18 cellular contexts compared by ENCODE assay signal in the genomic region with DNA sequence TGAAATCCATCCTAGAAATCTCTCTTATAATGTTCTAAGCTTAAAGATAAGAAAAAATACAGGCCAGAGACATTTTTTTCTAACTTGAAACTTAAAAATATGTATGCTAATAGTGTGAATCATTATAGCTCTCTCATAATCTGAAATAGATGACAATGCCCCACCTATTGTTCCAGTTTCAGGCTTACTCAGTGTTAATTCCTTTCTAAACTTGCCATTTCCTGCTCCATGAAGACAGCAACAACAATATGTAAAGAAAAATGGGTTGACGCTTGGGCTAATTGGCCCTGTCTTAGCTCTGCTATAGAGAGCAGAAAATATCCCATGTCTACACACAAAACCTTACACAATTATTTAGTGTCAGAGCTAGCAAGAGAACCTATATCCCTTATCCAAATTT. TPM values are rescaled to one million over a fixed set of nuclear protein-coding genes. Genes with fewer than 3 reads are reported as not detected.
DNase-seq lines count a peak whose midpoint lies in the region; ATAC-seq and TF ChIP-seq lines count a peak whose summit lies in the region.
"Had no signal": no experiment of that assay in that cellular context is flagged by ENCODE, and none has a peak within 500 bp of the region (broad histone marks: within the 10 kb centered on the region; RNA-seq: fewer than 3 reads in every experiment).

No MANE protein-coding gene starts in this region.

- H3K36me3 Mint-ChIP-seq in endodermal cell (ENCODE audit: low read depth) (no peaks in the 10 kb centered on the region), Caco-2 (ENCODE audit: insufficient read depth, unreplicated experiment) (no peaks in the 10 kb centered on the region)
- H3K36me3 Mint-ChIP-seq: stimulated activated effector memory CD8-positive, alpha-beta T cell treated with anti-CD3 and anti-CD28 coated beads, Interleukin-12 subunit alpha, Interleukin-12 subunit beta, amount 100 ng/mL, for 72 hours had no signal

- H3K4me3 Mint-ChIP-seq in endodermal cell (no peak overlapping the region), Caco-2 (ENCODE audit: unreplicated experiment) (no peak overlapping the region)
- H3K4me3 Mint-ChIP-seq: stimulated activated effector memory CD8-positive, alpha-beta T cell treated with anti-CD3 and anti-CD28 coated beads, Interleukin-12 subunit alpha, Interleukin-12 subunit beta, amount 100 ng/mL, for 72 hours had no signal

- no peaks in the 10 kb centered on the region for H3K27me3 ChIP-seq in endodermal cell (ENCODE audit: control insufficient read depth, insufficient read depth, low read length, poor library complexity, severe bottlenecking)
- H3K27me3 ChIP-seq in Caco-2 (replicated peaks; ENCODE audit: control insufficient read depth, insufficient read depth, low read length): no peaks in the 10 kb centered on the region
- H3K27me3 ChIP-seq: MG63, upper lobe of right lung had no signal

- H3K36me3 ChIP-seq in endodermal cell (ENCODE audit: control insufficient read depth, insufficient read depth, low read length) (no peaks in the 10 kb centered on the region), Caco-2 (ENCODE audit: control insufficient read depth, insufficient read depth, low read length) (no peaks in the 10 kb centered on the region)
- H3K36me3 ChIP-seq: MG63, upper lobe of right lung had no signal

- intact Hi-C loops in Caco-2 (cut with micrococcal nuclease; ENCODE audit: unreplicated experiment): no loop called here

- no peak overlapping the region for H3K27ac ChIP-seq in endodermal cell (ENCODE audit: low read depth, low read length)
- H3K27ac ChIP-seq: upper lobe of right lung had no signal

- H3K27ac Mint-ChIP-seq in endodermal cell (peak overlapping the region; percentile 22), Caco-2 (ENCODE audit: unreplicated experiment) (no peak overlapping the region)
- H3K27ac Mint-ChIP-seq: stimulated activated effector memory CD8-positive, alpha-beta T cell treated with anti-CD3 and anti-CD28 coated beads, Interleukin-12 subunit alpha, Interleukin-12 subunit beta, amount 100 ng/mL, for 72 hours had no signal

- no peak overlapping the region for H3K9ac ChIP-seq in endodermal cell (ENCODE audit: extremely low read depth, low read length, poor library complexity, severe bottlenecking)

- DNase-seq in endodermal cell (no peak), NCI-H748 treated with DMSO at 0.1 percent for 48 hours (lab: John Stamatoyannopoulos, UW) (no peak), COLO829 (ENCODE audit: low spot score) (no peak), Caco-2 (no peak)
- DNase-seq: DMS79 treated with DMSO at 0.1 percent for 48 hours; foreskin fibroblast; mesenchymal stem cell; MG63; stimulated activated CD4-positive, alpha-beta T cell treated with anti-CD3 and anti-CD28 coated beads, Interleukin-4, amount 100 ng/mL, for 1 hour; upper lobe of right lung had no signal

- TF ChIP-seq CTCF in endodermal cell (conservative IDR thresholded peaks at IDR 0.05): no peak
- no peak for TF ChIP-seq CTCF in Caco-2 (IDR thresholded peaks at IDR 0.05; ENCODE audit: insufficient read depth in 1 of 2, low read depth in 1 of 2, low read length in 1 of 2, severe bottlenecking in 1 of 2, unreplicated experiment in 1 of 2)

- H3K4me3 ChIP-seq in endodermal cell (ENCODE audit: low read length): no peak overlapping the region
- H3K4me3 ChIP-seq in Caco-2 (ENCODE audit: low read depth, low read length): no peak overlapping the region
- H3K4me3 ChIP-seq: MG63, upper lobe of right lung had no signal

- no peaks in the 10 kb centered on the region for H3K9me3 Mint-ChIP-seq in endodermal cell
- H3K9me3 Mint-ChIP-seq in Caco-2 (ENCODE audit: unreplicated experiment): no peaks in the 10 kb centered on the region

- peaks cover 4% of the 10 kb centered on the region for H3K27me3 Mint-ChIP-seq in endodermal cell (ENCODE audit: insufficient read depth)
- H3K27me3 Mint-ChIP-seq in Caco-2 (ENCODE audit: insufficient read depth, unreplicated experiment): no peaks in the 10 kb centered on the region

- ATAC-seq in GM18511 (IDR thresholded peaks at IDR 0.05; ENCODE audit: unreplicated experiment): peak; percentile 97
- ATAC-seq in GM21619 (IDR thresholded peaks at IDR 0.05; ENCODE audit: unreplicated experiment): peak; percentile 72
- peak; percentile 73 for ATAC-seq in HG03354 (IDR thresholded peaks at IDR 0.05; ENCODE audit: poor library complexity, severe bottlenecking, unreplicated experiment)
- no peak for ATAC-seq in HG03135 (IDR thresholded peaks at IDR 0.05; ENCODE audit: unreplicated experiment)
- ATAC-seq: sciatic nerve; SK-N-SH treated with all-trans-retinoic acid at 6 μM for 48 hours; stimulated activated effector memory CD8-positive, alpha-beta T cell treated with anti-CD3 and anti-CD28 coated beads, Interleukin-12 subunit alpha, Interleukin-12 subunit beta, amount 100 ng/mL, for 72 hours; upper lobe of right lung had no signal

- H3K9me3 ChIP-seq in endodermal cell (ENCODE audit: control insufficient read depth, low read length) (no peaks in the 10 kb centered on the region), Caco-2 (no peaks in the 10 kb centered on the region)
- H3K9me3 ChIP-seq: MG63, upper lobe of right lung had no signal

- no TSS peak for BruUV-seq in Caco-2 (replicated peaks; lab: Mats Ljungman, UMichigan)

- WGBS in endodermal cell (ENCODE audit: insufficient coverage in 1 of 2, insufficient read length in 1 of 2), 2 experiments: 56 to 80% methylated on average over 1 of the region's 1 CpG

- H3K4me1 Mint-ChIP-seq in endodermal cell (peaks cover 32% of the 10 kb centered on the region), Caco-2 (ENCODE audit: low read depth, unreplicated experiment) (no peaks in the 10 kb centered on the region)
- H3K4me1 Mint-ChIP-seq: stimulated activated effector memory CD8-positive, alpha-beta T cell treated with anti-CD3 and anti-CD28 coated beads, Interleukin-12 subunit alpha, Interleukin-12 subunit beta, amount 100 ng/mL, for 72 hours had no signal

- POLR2A ChIA-PET in Caco-2 (lab: Charles Lee): no interaction called here

- H3K4me1 ChIP-seq in endodermal cell (ENCODE audit: control insufficient read depth, insufficient read depth, low read length): peaks cover under 1% of the 10 kb centered on the region
- H3K4me1 ChIP-seq in Caco-2: no peaks in the 10 kb centered on the region
- H3K4me1 ChIP-seq: upper lobe of right lung had no signal

- CTCF ChIA-PET in Caco-2 (lab: Charles Lee): no interaction called here

RNA-seq across cellular contexts. Expression of a gene that starts 37.1 kb away (rescaled TPM):
- total RNA-seq in endodermal cell (1 to 10 TPM in 1 of 2 donors, under 1 TPM in 1; 0.77 to 3.2 TPM), Caco-2 (2022) (not detected in 2 replicates)
- 20.4 TPM for polyA plus RNA-seq in endodermal cell (2013, experiment 1 of 2)
- 19.0 TPM for polyA plus RNA-seq in endodermal cell (2013, experiment 2 of 2)
- total RNA-seq: HT-29 had no signal
